8 cellular contexts compared by ENCODE assay signal in genomic region chr6:134178230-134179044, GRCh38.
DNase-seq lines count a peak whose midpoint lies in the region; ATAC-seq and TF ChIP-seq lines count a peak whose summit lies in the region.

No MANE protein-coding gene starts in this region.

- H3K36me3 ChIP-seq in esophagus muscularis mucosa (peaks cover 0 to 11% (median 0%) of the 10 kb centered on the region in 4 donors), mucosa of rectum (ENCODE audit: control insufficient read depth in 2 of 2, insufficient read depth in 2 of 2, low read length in 2 of 2) (peaks cover under 1 to 6% of the 10 kb centered on the region in 2 donors)

- H3K4me1 Mint-ChIP-seq in activated T-cell treated with anti-CD3 and anti-CD28 coated beads, Interleukin-2, amount 50 U/mL, for 72 hours (ENCODE audit: low read depth), result peaks cover 37% of the 10 kb centered on the region

- no peaks in the 10 kb centered on the region for H3K9me3 Mint-ChIP-seq in activated T-cell treated with anti-CD3 and anti-CD28 coated beads, Interleukin-2, amount 50 U/mL, for 72 hours

- TF ChIP-seq EP300 in esophagus muscularis mucosa (IDR thresholded peaks at IDR 0.05), result no peak

- H3K36me3 Mint-ChIP-seq in activated T-cell treated with anti-CD3 and anti-CD28 coated beads, Interleukin-2, amount 50 U/mL, for 72 hours (ENCODE audit: insufficient read depth in 2 of 2), result peaks cover 4 to 6% of the 10 kb centered on the region in 2 donors

- H3K4me3 ChIP-seq in esophagus muscularis mucosa (peak overlapping the region; percentile 35 to 57 (median 40)), mucosa of rectum (ENCODE audit: low read length in 2 of 2) (peak overlapping the region; percentile 66 to 81)

- H3K27ac Mint-ChIP-seq in activated T-cell treated with anti-CD3 and anti-CD28 coated beads, Interleukin-2, amount 50 U/mL, for 72 hours, result peak overlapping the region; percentile 77

- WGBS in esophagus muscularis mucosa, result 14% methylated on average over 22 of the region's 28 CpGs

- peak overlapping the region; percentile 91 to 92 for H3K4me3 Mint-ChIP-seq in activated T-cell treated with anti-CD3 and anti-CD28 coated beads, Interleukin-2, amount 50 U/mL, for 72 hours

- peaks cover 6% of the 10 kb centered on the region for H3K27me3 Mint-ChIP-seq in activated T-cell treated with anti-CD3 and anti-CD28 coated beads, Interleukin-2, amount 50 U/mL, for 72 hours (ENCODE audit: low read depth)

- no peak for TF ChIP-seq POLR2A in esophagus muscularis mucosa (IDR thresholded peaks at IDR 0.05; ENCODE audit: low read depth)

- peak overlapping the region; percentile 24 to 88 (median 51) for H3K27ac ChIP-seq in esophagus muscularis mucosa (replicated peaks in 1 of 4)
- peak overlapping the region; percentile 69 to 78 for H3K27ac ChIP-seq in mucosa of rectum (ENCODE audit: low read depth in 2 of 2, low read length in 2 of 2)

- no peaks in the 10 kb centered on the region for H3K9me3 ChIP-seq in esophagus muscularis mucosa
- H3K9me3 ChIP-seq in mucosa of rectum (ENCODE audit: control insufficient read depth in 2 of 2, low read length in 2 of 2), result no peaks in the 10 kb centered on the region

- H3K4me1 ChIP-seq in esophagus muscularis mucosa (peaks cover 23 to 43% (median 35%) of the 10 kb centered on the region in 4 donors), mucosa of rectum (ENCODE audit: control insufficient read depth in 2 of 2, insufficient read depth in 2 of 2, low read length in 2 of 2) (peaks cover 17 to 21% of the 10 kb centered on the region in 2 donors)

- peak; percentile 22 for ATAC-seq in HG02642 (IDR thresholded peaks at IDR 0.05; ENCODE audit: poor library complexity, unreplicated experiment)
- peak; percentile 59 to 63 for ATAC-seq in activated T-cell treated with anti-CD3 and anti-CD28 coated beads, Interleukin-2, amount 50 U/mL, for 72 hours (replicated peaks in 1 of 2)

- DNase-seq in C1 segment of cervical spinal cord (lab: John Stamatoyannopoulos, UW) (peak in 13 of 14 donors; percentile 20 to 88 (median 76)), OCI-M1 (lab: John Stamatoyannopoulos, UW) (peak; percentile 93), esophagus muscularis mucosa (ENCODE audit: extremely low spot score) (peak; percentile 92), NCI-H1436 (lab: John Stamatoyannopoulos, UW) (no peak)
- peak; percentile 68 to 75 for DNase-seq in activated T-cell treated with anti-CD3 and anti-CD28 coated beads, Interleukin-2, amount 50 U/mL, for 72 hours
- peak; percentile 54 to 62 for DNase-seq in stimulated activated CD8-positive, alpha-beta memory T cell treated with anti-CD3 and anti-CD28 coated beads, Interleukin-4, amount 100 ng/mL, for 1 hour (ENCODE audit: low read depth in 2 of 2, low spot score in 1 of 2)

- peak overlapping the region; percentile 61 to 72 for H3K9ac ChIP-seq in mucosa of rectum (ENCODE audit: low read depth in 1 of 2, low read length in 2 of 2)

- peak; percentile 64 to 80 (median 64) for TF ChIP-seq CTCF in esophagus muscularis mucosa (IDR thresholded peaks at IDR 0.05)

- H3K27me3 ChIP-seq in esophagus muscularis mucosa (peaks cover 0 to 7% (median 2%) of the 10 kb centered on the region in 4 donors), mucosa of rectum (ENCODE audit: control insufficient read depth in 2 of 2, insufficient read depth in 2 of 2, low read length in 2 of 2) (no peaks in the 10 kb centered on the region)

- intact Hi-C loops in esophagus muscularis mucosa (cut with DNase I), result loop anchor here (5.0 kb wide), 1 partner anchor 824 kb away; no protein-coding TSS in a partner anchor
